33 cellular contexts compared by ENCODE assay signal in genomic region chr6:11964729-11965128, GRCh38.
"Had no signal": no experiment of that assay in that cellular context is flagged by ENCODE, and none has a peak within 500 bp of the region (broad histone marks: within the 10 kb centered on the region; RNA-seq: fewer than 3 reads in every experiment).

No MANE protein-coding gene starts in this region.

- ATAC-seq: esophagus mucosa; gastrocnemius medialis; left cardiac atrium; left ventricle myocardium superior; sciatic nerve; stimulated activated memory B cell treated with anti-CD40 and anti-IgM and Interleukin-4, amounts not matched to agents 10 μg/mL and 1 μg/mL and 100 μg/mL, for 72 hours had no signal

- H3K27ac ChIP-seq: adrenal gland, brain microvascular endothelial cell, gastrocnemius medialis, ovary, stomach, thyroid gland, upper lobe of left lung, vagina had no signal

- H3K4me1 Mint-ChIP-seq: activated CD4-positive, alpha-beta T cell treated with anti-CD3 and anti-CD28 coated beads, Interleukin-2, amount 10 ng/mL, durations not matched to agents 24 days and 14 days; activated naive CD8-positive, alpha-beta T cell treated with anti-CD3 and anti-CD28 coated beads for 36 hours had no signal

- H3K9me3 Mint-ChIP-seq: activated CD4-positive, alpha-beta memory T cell treated with anti-CD3 and anti-CD28 coated beads for 36 hours; activated naive CD4-positive, alpha-beta T cell treated with anti-CD3 and anti-CD28 coated beads for 36 hours; activated naive CD8-positive, alpha-beta T cell treated with anti-CD3 and anti-CD28 coated beads for 36 hours; activated T-helper 1 cell treated with anti-CD3 and anti-CD28 coated beads, Interleukin-12 subunit alpha, Interleukin-12 subunit beta, Interleukin-2, Interleukin-4 antibody, amounts not matched to agents 30 ng/mL and 10 ng/mL and 1 ng/mL, durations not matched to agents 14 hours and 24 hours and 36 hours; stimulated activated memory B cell treated with anti-CD40 and anti-IgM and Interleukin-4, amounts not matched to agents 10 μg/mL and 1 μg/mL and 100 μg/mL, for 72 hours had no signal

- H3K36me3 Mint-ChIP-seq: activated CD4-positive, alpha-beta memory T cell treated with anti-CD3 and anti-CD28 coated beads for 36 hours; activated naive CD8-positive, alpha-beta T cell treated with anti-CD3 and anti-CD28 coated beads for 36 hours; stimulated activated memory B cell treated with anti-CD40 and anti-IgM and Interleukin-4, amounts not matched to agents 10 μg/mL and 1 μg/mL and 100 μg/mL, for 72 hours had no signal

- H3K27me3 ChIP-seq: adrenal gland, brain microvascular endothelial cell, gastrocnemius medialis, ovary, stomach, thyroid gland, upper lobe of left lung, vagina had no signal

- FAIRE-seq: astrocyte, endothelial cell of umbilical vein, keratinocyte, small intestine had no signal

- H3K27ac Mint-ChIP-seq: activated CD4-positive, alpha-beta memory T cell treated with anti-CD3 and anti-CD28 coated beads for 36 hours; activated CD4-positive, alpha-beta T cell treated with anti-CD3 and anti-CD28 coated beads, Interleukin-2, amount 10 ng/mL, durations not matched to agents 24 days and 14 days; activated naive CD4-positive, alpha-beta T cell treated with anti-CD3 and anti-CD28 coated beads for 36 hours; activated naive CD8-positive, alpha-beta T cell treated with anti-CD3 and anti-CD28 coated beads for 36 hours; activated T-helper 1 cell treated with anti-CD3 and anti-CD28 coated beads, Interleukin-12 subunit alpha, Interleukin-12 subunit beta, Interleukin-2, Interleukin-4 antibody, amounts not matched to agents 30 ng/mL and 10 ng/mL and 1 ng/mL, durations not matched to agents 14 hours and 24 hours and 36 hours; progenitor cell of endocrine pancreas; stimulated activated memory B cell treated with anti-CD40 and anti-IgM and Interleukin-4, amounts not matched to agents 10 μg/mL and 1 μg/mL and 100 μg/mL, for 72 hours had no signal

- H3K36me3 ChIP-seq: adrenal gland, brain microvascular endothelial cell, gastrocnemius medialis, ovary, stomach, thyroid gland, upper lobe of left lung, vagina had no signal

- H3K4me3 Mint-ChIP-seq: activated CD4-positive, alpha-beta memory T cell treated with anti-CD3 and anti-CD28 coated beads for 36 hours; activated CD4-positive, alpha-beta T cell treated with anti-CD3 and anti-CD28 coated beads, Interleukin-2, amount 10 ng/mL, durations not matched to agents 24 days and 14 days; activated naive CD4-positive, alpha-beta T cell treated with anti-CD3 and anti-CD28 coated beads for 36 hours; activated naive CD8-positive, alpha-beta T cell treated with anti-CD3 and anti-CD28 coated beads for 36 hours; activated T-helper 1 cell treated with anti-CD3 and anti-CD28 coated beads, Interleukin-12 subunit alpha, Interleukin-12 subunit beta, Interleukin-2, Interleukin-4 antibody, amounts not matched to agents 30 ng/mL and 10 ng/mL and 1 ng/mL, durations not matched to agents 14 hours and 24 hours and 36 hours; nephron; stimulated activated memory B cell treated with anti-CD40 and anti-IgM and Interleukin-4, amounts not matched to agents 10 μg/mL and 1 μg/mL and 100 μg/mL, for 72 hours had no signal

- H3K9me3 ChIP-seq: adrenal gland, gastrocnemius medialis, ovary, stomach, thyroid gland, upper lobe of left lung, vagina had no signal

- H3K27me3 Mint-ChIP-seq: activated CD4-positive, alpha-beta memory T cell treated with anti-CD3 and anti-CD28 coated beads for 36 hours; activated CD4-positive, alpha-beta T cell treated with anti-CD3 and anti-CD28 coated beads, Interleukin-2, amount 10 ng/mL, durations not matched to agents 24 days and 14 days; activated naive CD8-positive, alpha-beta T cell treated with anti-CD3 and anti-CD28 coated beads for 36 hours; stimulated activated memory B cell treated with anti-CD40 and anti-IgM and Interleukin-4, amounts not matched to agents 10 μg/mL and 1 μg/mL and 100 μg/mL, for 72 hours had no signal

- DNase-seq: activated CD4-positive, alpha-beta memory T cell treated with anti-CD3 and anti-CD28 coated beads for 36 hours; activated CD4-positive, alpha-beta T cell treated with anti-CD3 and anti-CD28 coated beads, Interleukin-2, amount 10 ng/mL, durations not matched to agents 24 days and 14 days; activated CD4-positive, CD25-positive, alpha-beta regulatory T cell treated with anti-CD3 and anti-CD28 coated beads, Interleukin-2, amount 50 U/mL, for 72 hours; activated CD8-positive, alpha-beta memory T cell treated with anti-CD3 and anti-CD28 coated beads, Interleukin-2, amount 50 U/mL, for 4 hours; activated effector memory CD4-positive, alpha-beta T cell treated with anti-CD3 and anti-CD28 coated beads, Interleukin-2, amount 50 U/mL, for 16 hours; activated naive CD4-positive, alpha-beta T cell treated with anti-CD3 and anti-CD28 coated beads for 36 hours; activated naive CD8-positive, alpha-beta T cell treated with anti-CD3 and anti-CD28 coated beads for 36 hours; activated T-cell treated with anti-CD3 and anti-CD28 coated beads, Interleukin-2, amount 50 U/mL, for 1 hour; adrenal gland; brain microvascular endothelial cell; caudate nucleus; gastrocnemius medialis; glutamatergic neuron; left cardiac atrium; left ventricle myocardium superior; ovary; retina; small intestine; stimulated activated CD4-positive, alpha-beta T cell treated with anti-CD3 and anti-CD28 coated beads, Interleukin-4, amount 100 ng/mL, for 4 hours; stimulated activated CD8-positive, alpha-beta memory T cell treated with anti-CD3 and anti-CD28 coated beads, Interleukin-4, amount 100 ng/mL, for 48 hours; stomach; thyroid gland; upper lobe of left lung had no signal

- H3K4me3 ChIP-seq: adrenal gland, gastrocnemius medialis, ovary, stomach, thyroid gland, upper lobe of left lung, vagina had no signal
